Comparison of ENCODE assay signal across 8 cellular contexts in the genomic region with DNA sequence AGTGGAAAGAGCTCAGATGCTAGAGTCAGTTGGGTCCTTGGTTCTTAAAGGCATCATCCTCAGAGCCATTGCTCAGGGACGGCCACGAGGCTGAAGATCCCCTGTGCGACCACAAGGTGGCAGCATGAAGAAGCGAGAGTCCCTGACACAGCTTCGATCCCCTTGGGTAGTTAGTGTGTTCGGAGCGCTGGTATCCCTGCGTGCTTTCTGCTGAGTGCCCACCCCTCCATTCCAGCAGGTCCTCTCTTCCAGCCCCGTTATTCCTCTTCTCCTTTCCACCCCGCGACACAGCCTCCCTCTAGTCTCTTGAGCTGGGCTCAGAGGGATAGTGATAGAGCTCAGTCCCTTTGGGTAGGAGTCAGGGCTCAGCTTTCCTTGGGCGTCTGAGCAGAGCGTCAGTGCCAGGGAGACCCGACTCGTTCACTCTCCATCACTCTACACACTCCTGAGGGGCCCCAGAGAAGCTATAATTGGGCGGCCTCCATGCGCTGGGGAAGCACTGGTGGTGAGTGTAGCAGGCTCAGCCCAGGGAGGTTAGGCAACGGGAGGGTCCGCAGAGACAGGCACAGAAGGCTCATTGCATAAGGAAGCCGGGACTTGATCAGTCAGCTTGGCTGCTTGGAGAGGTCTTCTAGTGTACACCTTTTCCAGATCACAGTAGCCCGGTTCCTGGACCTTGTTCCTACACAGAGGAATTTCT. TPM values are rescaled to one million over a fixed set of nuclear protein-coding genes. Genes with fewer than 3 reads are reported as not detected.
A peak's percentile ranks its signal among the peaks of the same experiment; 100 is the strongest.
DNase-seq lines count a peak whose midpoint lies in the region; ATAC-seq lines count a peak whose summit lies in the region.

A gene with protein sequence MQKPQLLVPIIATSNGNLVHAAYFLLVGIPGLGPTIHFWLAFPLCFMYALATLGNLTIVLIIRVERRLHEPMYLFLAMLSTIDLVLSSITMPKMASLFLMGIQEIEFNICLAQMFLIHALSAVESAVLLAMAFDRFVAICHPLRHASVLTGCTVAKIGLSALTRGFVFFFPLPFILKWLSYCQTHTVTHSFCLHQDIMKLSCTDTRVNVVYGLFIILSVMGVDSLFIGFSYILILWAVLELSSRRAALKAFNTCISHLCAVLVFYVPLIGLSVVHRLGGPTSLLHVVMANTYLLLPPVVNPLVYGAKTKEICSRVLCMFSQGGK (plus strand): TSS at position 516 of the 700 bp plus-strand sequence. CDS start 2,314 bp downstream, outside the sequence.

- ATAC-seq in CD4-positive, CD25-positive, alpha-beta regulatory T cell (ENCODE audit: low read depth in 2 of 2): peak; percentile 78 to 80
- ATAC-seq in GM19372 (IDR thresholded peaks at IDR 0.05; ENCODE audit: low read depth, unreplicated experiment) (peak; percentile 92), HG03460 (IDR thresholded peaks at IDR 0.05; ENCODE audit: unreplicated experiment) (peak; percentile 99), memory B cell (ENCODE audit: low read depth) (peak; percentile 87)

- peak within 1 kb of the TSS; percentile 33 for H3K4me3 ChIP-seq in CD4-positive, CD25-positive, alpha-beta regulatory T cell (ENCODE audit: low read depth, low read length)

- H3K36me3 Mint-ChIP-seq in CD4-positive, CD25-positive, alpha-beta regulatory T cell: no peaks in the 10 kb centered on the region
- no peaks in the 10 kb centered on the region for H3K36me3 Mint-ChIP-seq in memory B cell

- H3K9me3 ChIP-seq in CD4-positive, CD25-positive, alpha-beta regulatory T cell (ENCODE audit: control insufficient read depth in 2 of 2, low read length in 2 of 2): no peaks in the 10 kb centered on the region

- H3K27ac ChIP-seq in CD4-positive, CD25-positive, alpha-beta regulatory T cell (ENCODE audit: insufficient read depth, low read length, poor library complexity, severe bottlenecking): no peak within 1 kb of the TSS

- H3K4me3 Mint-ChIP-seq in CD4-positive, CD25-positive, alpha-beta regulatory T cell: no peak within 1 kb of the TSS
- H3K4me3 Mint-ChIP-seq in memory B cell: no peak within 1 kb of the TSS

- H3K27ac Mint-ChIP-seq in CD4-positive, CD25-positive, alpha-beta regulatory T cell: no peak within 1 kb of the TSS
- H3K27ac Mint-ChIP-seq in memory B cell: no peak within 1 kb of the TSS

- H3K27me3 Mint-ChIP-seq in CD4-positive, CD25-positive, alpha-beta regulatory T cell: peaks cover 2% of the 10 kb centered on the region
- peaks cover 12% of the 10 kb centered on the region for H3K27me3 Mint-ChIP-seq in memory B cell

- peak; percentile 44 to 64 (median 54) for DNase-seq in CD4-positive, CD25-positive, alpha-beta regulatory T cell
- DNase-seq in NCI-H524 (lab: John Stamatoyannopoulos, UW): peak; percentile 68 to 85
- peak; percentile 39 to 60 for DNase-seq in activated CD4-positive, alpha-beta T cell treated with anti-CD3 and anti-CD28 coated beads, Interleukin-2, amount 50 U/mL, for 24 hours (ENCODE audit: low read depth in 1 of 2, low spot score in 1 of 2)
- DNase-seq in effector CD4-positive, alpha-beta T cell: peak; percentile 60
- peak; percentile 58 to 72 for DNase-seq in memory B cell (ENCODE audit: low spot score in 2 of 2)
- DNase-seq in stimulated activated CD8-positive, alpha-beta memory T cell treated with anti-CD3 and anti-CD28 coated beads, Interleukin-15, amount 100 ng/mL, for 1 hour (ENCODE audit: low read depth): peak; percentile 43

- H3K4me1 ChIP-seq in CD4-positive, CD25-positive, alpha-beta regulatory T cell (ENCODE audit: control insufficient read depth, insufficient read depth, low read length, poor library complexity, severe bottlenecking): peaks cover 5% of the 10 kb centered on the region

- peaks cover 4% of the 10 kb centered on the region for H3K27me3 ChIP-seq in CD4-positive, CD25-positive, alpha-beta regulatory T cell (ENCODE audit: control insufficient read depth, insufficient read depth, low read length)

- H3K4me1 Mint-ChIP-seq in CD4-positive, CD25-positive, alpha-beta regulatory T cell: peaks cover 0 to 3% (median 0%) of the 10 kb centered on the region in 4 donors
- no peaks in the 10 kb centered on the region for H3K4me1 Mint-ChIP-seq in memory B cell

- H3K9me3 Mint-ChIP-seq in CD4-positive, CD25-positive, alpha-beta regulatory T cell: no peaks in the 10 kb centered on the region
- H3K9me3 Mint-ChIP-seq in memory B cell: no peaks in the 10 kb centered on the region

- no peaks in the 10 kb centered on the region for H3K36me3 ChIP-seq in CD4-positive, CD25-positive, alpha-beta regulatory T cell (ENCODE audit: control insufficient read depth, insufficient read depth, low read length)

RNA-seq across cellular contexts. Expression of the gene that starts here (rescaled TPM):
- total RNA-seq in CD4-positive, CD25-positive, alpha-beta regulatory T cell: not detected
- polyA plus RNA-seq in CD4-positive, CD25-positive, alpha-beta regulatory T cell: not detected

Comparison
In these comparisons a context has a peak if more than half of its experiments do, and no peak if none do; other contexts are left out.
1. Peak in DNase-seq, ATAC-seq and H3K4me3 ChIP-seq in CD4-positive, CD25-positive, alpha-beta regulatory T cell; RNA of the gene not detected or under 1 TPM.